ENCODE assay signal across 27 cellular contexts in genomic region chr20:9993133-9993532, GRCh38.
"Had no signal": no experiment of that assay in that cellular context is flagged by ENCODE, and none has a peak within 500 bp of the region (broad histone marks: within the 10 kb centered on the region; RNA-seq: fewer than 3 reads in every experiment).

No MANE protein-coding gene starts in this region.

- ATAC-seq: body of pancreas; stimulated activated memory B cell treated with anti-CD40 and anti-IgM and Interleukin-4, amounts not matched to agents 10 μg/mL and 1 μg/mL and 100 μg/mL, for 72 hours; stimulated activated naive CD8-positive, alpha-beta T cell treated with anti-CD3 and anti-CD28 coated beads, Interleukin-15, amount 100 ng/mL, for 72 hours had no signal

- FAIRE-seq: frontal cortex, islet of Langerhans, small intestine, TTC549 had no signal

- DNase-seq: activated CD4-positive, alpha-beta T cell treated with anti-CD3 and anti-CD28 coated beads for 48 hours; activated CD4-positive, alpha-beta T cell treated with anti-CD3 and anti-CD28 coated beads, Interleukin-2, amount 50 U/mL, for 48 hours; activated CD8-positive, alpha-beta memory T cell treated with anti-CD3 and anti-CD28 coated beads for 24 hours; activated effector memory CD4-positive, alpha-beta T cell treated with anti-CD3 and anti-CD28 coated beads, Interleukin-2, amount 50 U/mL, for 16 hours; activated naive CD4-positive, alpha-beta T cell treated with anti-CD3 and anti-CD28 coated beads for 36 hours; activated naive CD8-positive, alpha-beta T cell treated with anti-CD3 and anti-CD28 coated beads for 36 hours; adrenal gland; aorta; body of pancreas; cerebellar nuclear complex; colonic mucosa; dorsolateral prefrontal cortex; effector memory CD4-positive, alpha-beta T cell; glutamatergic neuron; left ventricle myocardium inferior; retina; sigmoid colon; small intestine; stimulated activated CD4-positive, alpha-beta T cell treated with anti-CD3 and anti-CD28 coated beads, Interleukin-1b, Interleukin-23, amount 100 ng/mL, for 48 hours; stimulated activated CD4-positive, alpha-beta T cell treated with anti-CD3 and anti-CD28 coated beads, Interleukin-4, amount 100 ng/mL, for 4 hours; stimulated activated CD8-positive, alpha-beta memory T cell treated with anti-CD3 and anti-CD28 coated beads, Interleukin-4, amount 100 ng/mL, for 48 hours; stimulated activated naive CD8-positive, alpha-beta T cell treated with anti-CD3 and anti-CD28 coated beads, Interleukin-15, amount 100 ng/mL, for 72 hours; substantia nigra had no signal
